ENCODE assay signal across 8 cellular contexts in the genomic region with DNA sequence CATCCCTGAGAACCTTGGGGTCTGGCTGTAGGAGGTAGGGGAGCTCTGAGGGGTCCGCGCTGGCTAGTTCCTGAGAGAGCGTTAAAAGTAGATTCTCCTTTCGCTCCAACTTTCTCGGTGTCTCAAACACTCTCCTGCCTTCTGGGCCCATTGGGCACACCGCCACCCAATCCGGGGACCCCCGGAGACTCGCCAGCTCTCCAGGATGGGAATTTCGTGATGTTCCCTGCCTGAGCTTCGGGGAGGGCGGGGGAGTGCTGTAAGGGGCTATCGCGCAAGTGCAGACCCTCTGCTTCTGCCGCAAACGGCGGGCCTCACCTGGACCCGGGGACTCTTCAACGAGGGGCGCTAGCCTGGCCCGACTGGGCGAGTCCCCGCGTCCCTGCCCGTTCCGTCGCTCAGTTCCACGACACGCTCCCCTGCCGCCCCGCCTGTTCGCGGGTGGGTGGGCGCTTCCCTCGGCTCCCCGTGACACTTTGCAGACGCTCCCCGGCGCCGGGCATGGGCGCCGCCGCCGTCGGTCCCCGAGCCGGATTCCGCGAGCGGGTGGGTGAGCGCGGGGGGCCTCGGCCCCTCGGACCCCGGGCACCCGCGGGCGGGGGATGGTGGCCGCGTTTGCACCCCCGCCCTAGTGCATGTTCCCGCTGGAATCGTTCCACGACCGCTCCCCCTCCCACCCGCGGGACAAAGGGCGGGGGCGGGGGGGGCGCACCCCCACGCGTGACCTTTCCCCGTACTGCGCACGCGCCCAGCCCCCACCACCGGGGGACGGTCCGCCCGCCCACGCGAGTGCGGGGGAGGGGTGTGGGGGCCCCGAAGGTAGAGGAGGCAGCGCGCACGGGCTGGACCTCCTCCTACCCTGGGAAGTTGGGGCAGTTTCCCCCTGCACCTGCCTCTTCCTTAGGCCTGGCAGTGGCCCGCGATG. TPM values are rescaled to one million over a fixed set of nuclear protein-coding genes. Genes with fewer than 3 reads are reported as not detected.
A peak's percentile ranks its signal among the peaks of the same experiment; 100 is the strongest.
DNase-seq lines count a peak whose midpoint lies in the region; ATAC-seq and TF ChIP-seq lines count a peak whose summit lies in the region.

Gene CCDC106 (plus strand): TSS at position 481 of the 925 bp plus-strand sequence. CDS start 835 bp downstream, outside the sequence.

- peak within 1 kb of the TSS; percentile 87 for H3K4me2 ChIP-seq in DOHH2 (ENCODE audit: low read length)
- H3K4me2 ChIP-seq in OCI-LY1 (ENCODE audit: low read length): peak within 1 kb of the TSS; percentile 93
- peak within 1 kb of the TSS; percentile 86 for H3K4me2 ChIP-seq in neural progenitor cell

- H4K20me1 ChIP-seq in DOHH2 (ENCODE audit: control insufficient read depth, insufficient read depth, low read depth, low read length) (no peaks in the 10 kb centered on the region), OCI-LY1 (ENCODE audit: insufficient read depth, low read length) (no peaks in the 10 kb centered on the region), neural progenitor cell (ENCODE audit: low read depth) (no peaks in the 10 kb centered on the region)

- H3F3A ChIP-seq in DOHH2 (ENCODE audit: control insufficient read depth, insufficient read depth) (peaks cover 25% of the 10 kb centered on the region), OCI-LY1 (ENCODE audit: insufficient read depth, low read length) (peaks cover 9% of the 10 kb centered on the region; the same call in 1 of the 2 replicates), neural progenitor cell (ENCODE audit: low read depth) (peaks cover 23% of the 10 kb centered on the region)

- H3K27me3 Mint-ChIP-seq in activated naive CD8-positive, alpha-beta T cell treated with anti-CD3 and anti-CD28 coated beads for 36 hours: no peaks in the 10 kb centered on the region
- peaks cover 20% of the 10 kb centered on the region for H3K27me3 Mint-ChIP-seq in neural progenitor cell (ENCODE audit: insufficient read depth, low read depth)

- H3K9me3 ChIP-seq in DOHH2 (ENCODE audit: control insufficient read depth, insufficient read depth, low read length) (no peaks in the 10 kb centered on the region), OCI-LY1 (ENCODE audit: low read length) (no peaks in the 10 kb centered on the region), neural progenitor cell (ENCODE audit: low read depth) (no peaks in the 10 kb centered on the region)

- H3K79me2 ChIP-seq in DOHH2 (ENCODE audit: control insufficient read depth, low read length) (peaks cover 79% of the 10 kb centered on the region), OCI-LY1 (ENCODE audit: insufficient read depth, low read length) (peaks cover 10% of the 10 kb centered on the region), neural progenitor cell (ENCODE audit: low read depth) (peaks cover 53% of the 10 kb centered on the region)

- H3K4me1 ChIP-seq in DOHH2 (ENCODE audit: control insufficient read depth, low read length) (peaks cover 55% of the 10 kb centered on the region), OCI-LY1 (ENCODE audit: insufficient read depth, low read length, severe bottlenecking) (peaks cover 48% of the 10 kb centered on the region), neural progenitor cell (peaks cover 18% of the 10 kb centered on the region)

- H3K9me2 ChIP-seq in DOHH2 (replicated peaks; ENCODE audit: control insufficient read depth, low read length) (no peaks in the 10 kb centered on the region), OCI-LY1 (ENCODE audit: low read depth, low read length) (no peaks in the 10 kb centered on the region)

- H3K27ac Mint-ChIP-seq in activated naive CD8-positive, alpha-beta T cell treated with anti-CD3 and anti-CD28 coated beads for 36 hours: peak within 1 kb of the TSS; percentile 88
- peak within 1 kb of the TSS; percentile 81 for H3K27ac Mint-ChIP-seq in neural progenitor cell

- H3K9ac ChIP-seq in OCI-LY1 (ENCODE audit: low read length) (peak within 1 kb of the TSS; percentile 93), neural progenitor cell (peak within 1 kb of the TSS; percentile 72)

- ATAC-seq in HG03521 (IDR thresholded peaks at IDR 0.05; ENCODE audit: unreplicated experiment) (peak; percentile 27), HG03196 (IDR thresholded peaks at IDR 0.05; ENCODE audit: unreplicated experiment) (no peak), HG03025 (IDR thresholded peaks at IDR 0.05; ENCODE audit: low FRiP score, unreplicated experiment) (no peak)

- DNase-seq in activated naive CD8-positive, alpha-beta T cell treated with anti-CD3 and anti-CD28 coated beads for 36 hours: peak; percentile 55
- DNase-seq in glomerular endothelial cell (ENCODE audit: extremely low read depth, low read depth, low spot score) (no peak), neural progenitor cell (ENCODE audit: low spot score) (peak; percentile 90)

- H2AFZ ChIP-seq in OCI-LY1 (ENCODE audit: low read length) (no peak within 1 kb of the TSS), neural progenitor cell (replicated peaks) (peak within 1 kb of the TSS; percentile 95)

- H3K36me3 ChIP-seq in DOHH2 (ENCODE audit: control insufficient read depth, low read length) (peaks cover 88% of the 10 kb centered on the region), OCI-LY1 (ENCODE audit: insufficient read depth, low read length) (peaks cover 37% of the 10 kb centered on the region), neural progenitor cell (no peaks in the 10 kb centered on the region)

- peak within 1 kb of the TSS; percentile 82 for H3K4me3 Mint-ChIP-seq in activated naive CD8-positive, alpha-beta T cell treated with anti-CD3 and anti-CD28 coated beads for 36 hours
- H3K4me3 Mint-ChIP-seq in neural progenitor cell: peak within 1 kb of the TSS; percentile 89

- H3K4me3 ChIP-seq in DOHH2 (ENCODE audit: low read length) (peak within 1 kb of the TSS; percentile 94), OCI-LY1 (ENCODE audit: low read depth, low read length, poor library complexity, severe bottlenecking) (peak within 1 kb of the TSS; percentile 87), neural progenitor cell (peak within 1 kb of the TSS; percentile 98)

- peaks cover 41% of the 10 kb centered on the region for H3K36me3 Mint-ChIP-seq in activated naive CD8-positive, alpha-beta T cell treated with anti-CD3 and anti-CD28 coated beads for 36 hours
- peaks cover 14% of the 10 kb centered on the region for H3K36me3 Mint-ChIP-seq in neural progenitor cell

- no peak for TF ChIP-seq CTCF in DOHH2 (IDR thresholded peaks at IDR 0.05; ENCODE audit: low read depth, low read length, poor library complexity, severe bottlenecking)
- TF ChIP-seq CTCF in OCI-LY1 (IDR thresholded peaks at IDR 0.05; ENCODE audit: low read length): no peak
- no peak for TF ChIP-seq CTCF in neural progenitor cell (IDR thresholded peaks at IDR 0.05)

- no peaks in the 10 kb centered on the region for H3K27me3 ChIP-seq in DOHH2 (ENCODE audit: control insufficient read depth, low read length)
- no peaks in the 10 kb centered on the region for H3K27me3 ChIP-seq in OCI-LY1 (ENCODE audit: insufficient read depth, low read length)
- no peaks in the 10 kb centered on the region for H3K27me3 ChIP-seq in neural progenitor cell

- peak within 1 kb of the TSS; percentile 99 for H3K27ac ChIP-seq in DOHH2 (ENCODE audit: low read depth, low read length)
- H3K27ac ChIP-seq in OCI-LY1 (ENCODE audit: low read depth, low read length, poor library complexity, severe bottlenecking): peak within 1 kb of the TSS; percentile 94
- H3K27ac ChIP-seq in neural progenitor cell: no peak within 1 kb of the TSS

- H3K9me3 Mint-ChIP-seq in activated naive CD8-positive, alpha-beta T cell treated with anti-CD3 and anti-CD28 coated beads for 36 hours: no peaks in the 10 kb centered on the region
- H3K9me3 Mint-ChIP-seq in neural progenitor cell: no peaks in the 10 kb centered on the region

- H3K4me1 Mint-ChIP-seq in activated naive CD8-positive, alpha-beta T cell treated with anti-CD3 and anti-CD28 coated beads for 36 hours: peaks cover 45% of the 10 kb centered on the region
- H3K4me1 Mint-ChIP-seq in neural progenitor cell: peaks cover 34% of the 10 kb centered on the region

RNA-seq across cellular contexts. Expression of gene CCDC106, which starts in this region (rescaled TPM):
- total RNA-seq in activated naive CD8-positive, alpha-beta T cell treated with anti-CD3 and anti-CD28 coated beads for 36 hours: 10 to 100 TPM; 10.9 to 12.0 TPM
- total RNA-seq in glomerular endothelial cell (24.0 and 28.7 TPM in 2 replicates), neural progenitor cell (ENCODE audit: low replicate concordance) (7.6 and 24.9 TPM in 2 replicates)
